In genomic region chr11:34589177-34589576, GRCh38 we compare ENCODE assay signal across 10 cellular contexts. TPM values are rescaled to one million over a fixed set of nuclear protein-coding genes. Genes with fewer than 3 reads are reported as not detected.
"Had no signal": no experiment of that assay in that cellular context is flagged by ENCODE, and none has a peak within 500 bp of the region (broad histone marks: within the 10 kb centered on the region; RNA-seq: fewer than 3 reads in every experiment).

No MANE protein-coding gene starts in this region.

RNA-seq across cellular contexts. Expression of gene EHF, which starts 31.7 kb away (rescaled TPM):
- total RNA-seq: activated CD4-positive, alpha-beta memory T cell treated with anti-CD3 and anti-CD28 coated beads for 36 hours; activated CD4-positive, alpha-beta T cell treated with anti-CD3 and anti-CD28 coated beads, Interleukin-2, amount 10 ng/mL, durations not matched to agents 24 days and 14 days; activated CD8-positive, alpha-beta memory T cell treated with anti-CD3 and anti-CD28 coated beads for 36 hours; activated CD8-positive, alpha-beta T cell treated with anti-CD3 and anti-CD28 coated beads for 36 hours; activated naive CD8-positive, alpha-beta T cell treated with anti-CD3 and anti-CD28 coated beads, Interleukin-2, amount 10 ng/mL, durations not matched to agents 7 days and 5 days; activated T-cell treated with anti-CD3 and anti-CD28 coated beads, Interleukin-2, amount 50 U/mL, for 72 hours; activated T-helper 1 cell treated with anti-CD3 and anti-CD28 coated beads, Interleukin-12 subunit alpha, Interleukin-12 subunit beta, Interleukin-2, Interleukin-4 antibody, amounts not matched to agents 30 ng/mL and 10 ng/mL and 1 ng/mL, durations not matched to agents 14 hours and 24 hours and 36 hours; ascending aorta; T-helper 1 cell treated with Interleukin-12 subunit alpha and Interleukin-12 subunit beta and Interleukin-4 antibody, amounts not matched to agents 30 ng/mL and 1 ng/mL, for 36 hours; T-helper 2 cell treated with Interferon-gamma antibody and Interleukin-4, amounts not matched to agents 100 ng/mL and 5 ng/mL, for 36 hours had no signal
